23 cellular contexts compared by ENCODE assay signal in genomic region chr6:22765015-22765414, GRCh38.
DNase-seq lines count a peak whose midpoint lies in the region; ATAC-seq, FAIRE-seq and TF ChIP-seq lines count a peak whose summit lies in the region.
"Had no signal": no experiment of that assay in that cellular context is flagged by ENCODE, and none has a peak within 500 bp of the region (broad histone marks: within the 10 kb centered on the region; RNA-seq: fewer than 3 reads in every experiment).

No MANE protein-coding gene starts in this region.

- no peaks in the 10 kb centered on the region for H4K20me1 ChIP-seq in keratinocyte (ENCODE audit: control insufficient read depth, extremely low read depth, insufficient read depth, low read length)

- dilution Hi-C loops in keratinocyte (cut with MboI; ENCODE audit: extremely low pct_ligation_motif_present, low sequenced_read_pairs) = no loop called here

- ATAC-seq in GM18861 (IDR thresholded peaks at IDR 0.05; ENCODE audit: unreplicated experiment) (no peak), HG03460 (IDR thresholded peaks at IDR 0.05; ENCODE audit: unreplicated experiment) (no peak)
- ATAC-seq: activated CD4-positive, alpha-beta T cell treated with anti-CD3 and anti-CD28 coated beads for 36 hours; HCT116; heart right ventricle; natural killer cell; Panc1 had no signal

- FAIRE-seq in keratinocyte (lab: Jason Lieb, UNC) = no peak

- 91% methylated on average over 4 of the region's 4 CpGs for WGBS in prostate gland

- no peaks in the 10 kb centered on the region for H3K9me1 ChIP-seq in keratinocyte (ENCODE audit: control insufficient read depth, extremely low read depth, insufficient read depth, low read length)

- no peak for TF ChIP-seq CTCF in cardiac fibroblast (IDR thresholded peaks at IDR 0.05; ENCODE audit: low read depth, low read length)
- TF ChIP-seq CTCF in keratinocyte (optimal IDR thresholded peaks at IDR 0.05 in 1 of 3, IDR thresholded peaks at IDR 0.05 in 1 of 3, conservative IDR thresholded peaks at IDR 0.05 in 1 of 3; ENCODE audit: extremely low read depth in 1 of 3, insufficient read depth in 2 of 3, low read length in 3 of 3) = no peak
- no peak for TF ChIP-seq CTCF in prostate gland (IDR thresholded peaks at IDR 0.05)

- peak overlapping the region; percentile 50 for H2AFZ ChIP-seq in keratinocyte (ENCODE audit: control insufficient read depth, low read length)
- H2AFZ ChIP-seq: parathyroid adenoma had no signal

- H3K27ac ChIP-seq in keratinocyte (ENCODE audit: control insufficient read depth, insufficient read depth, low read length) (no peak overlapping the region), prostate gland (no peak overlapping the region)
- H3K27ac ChIP-seq: C4-2B, dorsolateral prefrontal cortex, heart right ventricle, parathyroid adenoma, SK-N-MC, skin epidermis had no signal

- H3K4me2 ChIP-seq in keratinocyte (ENCODE audit: control insufficient read depth, extremely low read depth, insufficient read depth, low read depth, low read length) = no peak overlapping the region

- no peaks in the 10 kb centered on the region for H3K79me2 ChIP-seq in keratinocyte (ENCODE audit: control insufficient read depth, insufficient read depth, low read length)
- H3K79me2 ChIP-seq: parathyroid adenoma had no signal

- no peak overlapping the region for H3K4me3 ChIP-seq in cardiac fibroblast (replicated peaks in 1 of 2; ENCODE audit: low read depth in 2 of 2, low read length in 2 of 2)
- no peak overlapping the region for H3K4me3 ChIP-seq in keratinocyte (ENCODE audit: control insufficient read depth in 2 of 3, extremely low read depth in 1 of 3, insufficient read depth in 2 of 3, low read depth in 1 of 3, low read length in 3 of 3)
- no peak overlapping the region for H3K4me3 ChIP-seq in prostate gland
- H3K4me3 ChIP-seq: dorsolateral prefrontal cortex, heart right ventricle, SK-N-MC, skin epidermis had no signal

- no peaks in the 10 kb centered on the region for H3K36me3 ChIP-seq in keratinocyte (ENCODE audit: control insufficient read depth in 2 of 2, extremely low read depth in 1 of 2, insufficient read depth in 2 of 2, low read length in 2 of 2)
- H3K36me3 ChIP-seq in prostate gland = no peaks in the 10 kb centered on the region
- H3K36me3 ChIP-seq: heart right ventricle had no signal

- DNase-seq in COLO829 (ENCODE audit: low spot score) (peak; percentile 71), M059J (ENCODE audit: low read depth) (peak; percentile 52), cardiac fibroblast (ENCODE audit: low read depth in 2 of 2) (peak; percentile 48 to 64), keratinocyte (ENCODE audit: low read depth, low spot score) (no peak), SKM-1 treated with dmso at 0.1 percent for 144 hours (lab: John Stamatoyannopoulos, UW; ENCODE audit: unreplicated experiment) (no peak), prostate gland (ENCODE audit: low spot score) (no peak)
- DNase-seq: activated CD4-positive, alpha-beta T cell treated with anti-CD3 and anti-CD28 coated beads for 36 hours; DMS 273 treated with DMSO at 0.1 percent for 48 hours; dorsolateral prefrontal cortex; heart right ventricle; KBM-7; natural killer cell; NCI-H187 treated with DMSO at 0.1 percent for 48 hours; NCI-H345; stimulated activated CD4-positive, alpha-beta T cell treated with anti-CD3 and anti-CD28 coated beads, Interleukin-4, amount 100 ng/mL, for 24 hours had no signal

- no peak overlapping the region for H3K9ac ChIP-seq in keratinocyte (ENCODE audit: control insufficient read depth, extremely low read depth, insufficient read depth, low read length)
- H3K9ac ChIP-seq: parathyroid adenoma had no signal

- H3K4me1 ChIP-seq in keratinocyte (ENCODE audit: control insufficient read depth, extremely low read depth, insufficient read depth, low read length) (peaks cover 7% of the 10 kb centered on the region), prostate gland (replicated peaks) (no peaks in the 10 kb centered on the region)
- H3K4me1 ChIP-seq: heart right ventricle, parathyroid adenoma had no signal

- intact Hi-C loops in prostate gland (cut with DNase I) = no loop called here

- H3K27me3 ChIP-seq in keratinocyte (ENCODE audit: control insufficient read depth, extremely low read depth, insufficient read depth, low read length) (no peaks in the 10 kb centered on the region), prostate gland (replicated peaks; ENCODE audit: insufficient read depth) (no peaks in the 10 kb centered on the region)
- H3K27me3 ChIP-seq: dorsolateral prefrontal cortex, heart right ventricle had no signal

- H3K9me3 ChIP-seq in keratinocyte (ENCODE audit: control insufficient read depth, low read depth, low read length) = no peaks in the 10 kb centered on the region
- no peaks in the 10 kb centered on the region for H3K9me3 ChIP-seq in prostate gland

- TF ChIP-seq POLR2A in prostate gland (IDR thresholded peaks at IDR 0.05) = no peak

Comparison
In these comparisons a context has a peak if more than half of its experiments do, and no peak if none do; other contexts are left out.
1. DNase-seq: peak in COLO829 (single experiment), M059J (single experiment) and cardiac fibroblast (2 of 2); none in keratinocyte (single experiment), SKM-1 treated with dmso at 0.1 percent for 144 hours (single experiment) and prostate gland (single experiment).